ENCODE assay signal across 1 cellular context in genomic region chr15:77538793-77539487, GRCh38.
TF ChIP-seq lines count a peak whose summit lies in the region.

No MANE protein-coding gene starts in this region.

TF ChIP-seq in GM12878, 131 proteins besides CTCF, POLR2A, EP300 and RAD21:
- TF ChIP-seq SMC3 (IDR thresholded peaks at IDR 0.05; ENCODE audit: borderline replicate concordance, low read length) (no peak), HDGF (IDR thresholded peaks at IDR 0.05) (no peak), BCLAF1 (IDR thresholded peaks at IDR 0.05) (no peak), NFYA (IDR thresholded peaks at IDR 0.05; ENCODE audit: borderline replicate concordance, low read depth, low read length) (no peak), RFX5 (IDR thresholded peaks at IDR 0.05; ENCODE audit: low read depth, low read length) (no peak), SUPT20H (IDR thresholded peaks at IDR 0.05; ENCODE audit: borderline replicate concordance, control insufficient read depth, low read depth, low read length) (no peak), ZNF687 (IDR thresholded peaks at IDR 0.05) (no peak), USF2 (IDR thresholded peaks at IDR 0.05; ENCODE audit: borderline replicate concordance, low read depth, low read length) (no peak)
